Comparison of ENCODE assay signal across 8 cellular contexts in the genomic region with DNA sequence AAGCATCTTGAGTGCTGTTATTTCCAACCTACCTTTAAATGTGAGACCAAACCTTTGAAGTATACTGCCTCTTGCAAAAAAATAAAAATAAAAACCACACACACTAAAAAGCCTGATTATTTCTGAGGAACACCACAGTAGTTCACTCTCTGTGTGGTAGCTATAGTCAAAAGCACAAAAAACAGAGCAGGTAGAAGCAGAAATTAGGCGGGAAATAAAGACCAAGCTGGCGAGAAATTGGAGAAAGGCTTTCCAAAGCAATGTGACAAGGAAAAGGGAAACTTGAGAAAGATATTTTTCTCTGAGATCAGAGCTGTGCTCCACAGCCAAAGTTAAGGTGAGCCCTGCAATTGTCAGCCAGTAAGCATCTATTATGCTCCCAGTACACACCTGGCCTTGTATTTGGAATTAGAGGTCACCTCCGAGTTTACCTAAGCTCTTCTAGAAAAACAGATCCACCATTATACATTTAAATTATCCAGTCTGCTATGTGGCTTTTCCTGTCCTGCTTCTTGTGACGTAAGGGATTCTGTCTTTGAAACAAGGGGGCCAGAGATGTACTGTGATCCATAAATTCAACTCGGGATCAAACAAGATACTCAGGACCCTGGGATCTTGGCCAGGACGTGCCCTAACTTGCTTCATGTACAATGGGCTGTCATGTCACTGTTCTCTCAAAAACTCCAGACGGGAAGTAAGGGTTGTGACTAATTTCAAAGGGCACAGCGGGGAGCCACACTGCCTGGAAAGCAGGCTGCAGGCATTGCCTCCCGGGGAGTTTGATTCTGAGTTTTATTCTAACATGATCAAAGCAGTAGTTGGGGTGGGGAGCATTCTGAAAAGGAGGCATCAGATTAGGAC. TPM values are rescaled to one million over a fixed set of nuclear protein-coding genes. Genes with fewer than 3 reads are reported as not detected.
DNase-seq lines count a peak whose midpoint lies in the region; TF ChIP-seq lines count a peak whose summit lies in the region.

No MANE protein-coding gene starts in this region.

- H3K4me1 ChIP-seq in skeletal muscle tissue (ENCODE audit: control insufficient read depth in 3 of 3, insufficient read depth in 3 of 3, low read length in 3 of 3), result peaks cover 20 to 31% (median 25%) of the 10 kb centered on the region in 3 donors

- H3K9me3 ChIP-seq in skeletal muscle tissue (ENCODE audit: control insufficient read depth in 3 of 3, low read length in 3 of 3), result no peaks in the 10 kb centered on the region

- no peak for TF ChIP-seq CTCF in epithelial cell of esophagus (IDR thresholded peaks at IDR 0.05; ENCODE audit: insufficient read depth, low read depth, low read length, missing control alignments)

- peak; percentile 87 for DNase-seq in HT1080 (ENCODE audit: low read depth)
- DNase-seq in NCI-H69 (lab: John Stamatoyannopoulos, UW), result peak; percentile 97
- DNase-seq in epithelial cell of esophagus (ENCODE audit: low read depth), result peak; percentile 91
- no peak for DNase-seq in erythroblast (lab: John Stamatoyannopoulos, UW)
- DNase-seq in NCI-H1092 treated with DMSO at 0.1 percent for 48 hours (lab: John Stamatoyannopoulos, UW), result no peak
- no peak for DNase-seq in stimulated activated CD8-positive, alpha-beta memory T cell treated with anti-CD3 and anti-CD28 coated beads, Interleukin-4, amount 100 ng/mL, for 48 hours
- DNase-seq in middle frontal gyrus (ENCODE audit: extremely low spot score, low spot score), result no peak

- H3K4me3 ChIP-seq in epithelial cell of esophagus (ENCODE audit: low read length), result no peak overlapping the region
- no peak overlapping the region for H3K4me3 ChIP-seq in skeletal muscle tissue (ENCODE audit: low read length in 3 of 3)

- no peak overlapping the region for H3K9ac ChIP-seq in skeletal muscle tissue (ENCODE audit: low read depth in 1 of 3, low read length in 3 of 3)

- no peaks in the 10 kb centered on the region for H3K27me3 ChIP-seq in skeletal muscle tissue (ENCODE audit: control insufficient read depth in 3 of 3, insufficient read depth in 3 of 3, low read length in 3 of 3)

- peak overlapping the region; percentile 67 for H3K27ac ChIP-seq in skeletal muscle tissue (ENCODE audit: low read depth, low read length)

- H3K36me3 ChIP-seq in skeletal muscle tissue (ENCODE audit: control insufficient read depth in 3 of 3, insufficient read depth in 3 of 3, low read length in 3 of 3), result no peaks in the 10 kb centered on the region

- TF ChIP-seq POLR2A in erythroblast (IDR thresholded peaks at IDR 0.05; ENCODE audit: low read length), result no peak

RNA-seq across cellular contexts. Expression of a gene that starts 39.8 kb away (rescaled TPM):
- total RNA-seq in HT1080 (2014; rRNA removed; shearing (Covaris generic)), result 29.6 and 51.5 TPM in 2 replicates
- 40.2 and 44.5 TPM in 2 replicates for polyA plus RNA-seq in HT1080 (2015; cell fraction: cytosol; rRNA removed)
- polyA plus RNA-seq in HT1080 (2015; cell fraction: nucleus; rRNA removed), result 9.3 and 13.1 TPM in 2 replicates
- total RNA-seq in skeletal muscle tissue, result 25.1 TPM

Comparison
In these comparisons a context has a peak if more than half of its experiments do, and no peak if none do; other contexts are left out.
1. DNase-seq: peak in HT1080 (single experiment), NCI-H69 (single experiment) and epithelial cell of esophagus (single experiment); none in erythroblast (0 of 2), NCI-H1092 treated with DMSO at 0.1 percent for 48 hours (single experiment), stimulated activated CD8-positive, alpha-beta memory T cell treated with anti-CD3 and anti-CD28 coated beads, Interleukin-4, amount 100 ng/mL, for 48 hours (single experiment) and middle frontal gyrus (single experiment).